Comparison of ENCODE assay signal across 9 cellular contexts in genomic region chr1:43143441-43143888, GRCh38. TPM values are rescaled to one million over a fixed set of nuclear protein-coding genes. Genes with fewer than 3 reads are reported as not detected.
DNase-seq lines count a peak whose midpoint lies in the region; ATAC-seq and TF ChIP-seq lines count a peak whose summit lies in the region.
"Had no signal": no experiment of that assay in that cellular context is flagged by ENCODE, and none has a peak within 500 bp of the region (broad histone marks: within the 10 kb centered on the region; RNA-seq: fewer than 3 reads in every experiment).

No MANE protein-coding gene starts in this region.

- no peak overlapping the region for H2AFZ ChIP-seq in PC-3 (ENCODE audit: low read length)

- no peak overlapping the region for H3K27ac ChIP-seq in PC-3 (ENCODE audit: low read length)
- no peak overlapping the region for H3K27ac ChIP-seq in iPS DF 6.9 (ENCODE audit: low read length)
- H3K27ac ChIP-seq in tibial nerve = no peak overlapping the region

- ATAC-seq in PC-3 (no peak), HG02642 (IDR thresholded peaks at IDR 0.05; ENCODE audit: poor library complexity, unreplicated experiment) (no peak)
- ATAC-seq: right cardiac atrium had no signal

- H3K4me1 ChIP-seq in PC-3 (ENCODE audit: insufficient read depth, low read length) = peaks cover 23% of the 10 kb centered on the region
- H3K4me1 ChIP-seq in iPS DF 6.9 (ENCODE audit: control insufficient read depth, insufficient read depth, low read length) = peaks cover 5% of the 10 kb centered on the region
- peaks cover 0 to 14% (median 5%) of the 10 kb centered on the region in 4 donors for H3K4me1 ChIP-seq in tibial nerve

- H3K4me2 ChIP-seq in PC-3 (ENCODE audit: low read length) = no peak overlapping the region

- no peak overlapping the region for H3K4me3 ChIP-seq in PC-3 (ENCODE audit: low read length)
- H3K4me3 ChIP-seq in iPS DF 6.9 (ENCODE audit: low read length) = no peak overlapping the region
- H3K4me3 ChIP-seq in tibial nerve = no peak overlapping the region

- DNase-seq in COLO668 (lab: John Stamatoyannopoulos, UW; ENCODE audit: unreplicated experiment) = peak; percentile 32
- DNase-seq in PC-3 = peak; percentile 27
- peak; percentile 70 for DNase-seq in iPS DF 6.9 (ENCODE audit: low read depth, low spot score)
- DNase-seq in NCI-H510A treated with DMSO at 0.1 percent for 48 hours (lab: John Stamatoyannopoulos, UW) = no peak
- no peak for DNase-seq in tibial nerve (ENCODE audit: low spot score in 2 of 2)
- DNase-seq: NCI-H1694 treated with DMSO at 0.1 percent for 48 hours, right cardiac atrium had no signal

- no peaks in the 10 kb centered on the region for H3K79me2 ChIP-seq in PC-3 (ENCODE audit: low read length)

- no peaks in the 10 kb centered on the region for H3K27me3 ChIP-seq in PC-3 (ENCODE audit: low read length)
- no peaks in the 10 kb centered on the region for H3K27me3 ChIP-seq in iPS DF 6.9 (ENCODE audit: control insufficient read depth, insufficient read depth, low read length)
- peaks cover 0 to 14% of the 10 kb centered on the region in 2 donors for H3K27me3 ChIP-seq in tibial nerve

- H3F3A ChIP-seq in PC-3 (ENCODE audit: low read length, unreplicated experiment) = no peaks in the 10 kb centered on the region

- no peaks in the 10 kb centered on the region for H4K20me1 ChIP-seq in PC-3 (ENCODE audit: low read length)

- POLR2A ChIA-PET in PC-3 (lab: Charles Lee; ENCODE audit: unreplicated experiment) = no interaction called here

- no peak for TF ChIP-seq EP300 in tibial nerve (IDR thresholded peaks at IDR 0.05)

- TF ChIP-seq POLR2A in tibial nerve (IDR thresholded peaks at IDR 0.05) = no peak

- no peaks in the 10 kb centered on the region for H3K9me3 ChIP-seq in PC-3 (ENCODE audit: low read length)
- no peaks in the 10 kb centered on the region for H3K9me3 ChIP-seq in iPS DF 6.9 (ENCODE audit: control insufficient read depth, insufficient read depth, low read length)
- H3K9me3 ChIP-seq in tibial nerve = peaks cover 0 to 7% (median 0%) of the 10 kb centered on the region in 4 donors

- H3K9ac ChIP-seq in PC-3 (ENCODE audit: low read length) = no peak overlapping the region

- H3K9me2 ChIP-seq in PC-3 (replicated peaks; ENCODE audit: low read length) = no peaks in the 10 kb centered on the region

- BruUV-seq in PC-3 (replicated peaks; lab: Mats Ljungman, UMichigan) = no TSS peak

- TF ChIP-seq CTCF in GM12872 (IDR thresholded peaks at IDR 0.05; ENCODE audit: insufficient read depth, low read depth, low read length) (peak; percentile 54), PC-3 (conservative IDR thresholded peaks at IDR 0.05; ENCODE audit: low read depth, low read length) (peak; percentile 63), tibial nerve (IDR thresholded peaks at IDR 0.05) (no peak)

- H3K36me3 ChIP-seq in PC-3 (ENCODE audit: low read depth, low read length) (no peaks in the 10 kb centered on the region), iPS DF 6.9 (ENCODE audit: control insufficient read depth, insufficient read depth, low read length) (no peaks in the 10 kb centered on the region), tibial nerve (no peaks in the 10 kb centered on the region)

- WGBS in iPS DF 6.9 (ENCODE audit: insufficient coverage, insufficient read length) = no CpG with 5 or more reads among the region's 7 CpGs
- WGBS in tibial nerve, 2 donors = 20 to 27% methylated on average over 7 of the region's 7 CpGs

- intact Hi-C loops in PC-3 (cut with micrococcal nuclease) = no loop called here

- CTCF ChIA-PET in PC-3 (lab: Charles Lee) = no interaction called here

RNA-seq across cellular contexts. Expression of gene EBNA1BP2, which starts 28.6 kb away (rescaled TPM):
- total RNA-seq in PC-3 (2014; rRNA removed) (274 and 338 TPM in 2 replicates), tibial nerve (10 to 100 TPM; 48.8 to 57.3 (median 51.2) TPM)

RNA-seq across cellular contexts. Expression of gene CFAP57, which starts 28.7 kb away (rescaled TPM):
- total RNA-seq in PC-3 (2014; rRNA removed) = 1.2 and 2.6 TPM in 2 replicates
- under 1 TPM in 3 of 4 donors, not detected in 1; 0.21 to 0.30 (median 0.22) TPM for total RNA-seq in tibial nerve

Comparison
In these comparisons a context has a peak if more than half of its experiments do, and no peak if none do; other contexts are left out.
1. DNase-seq: peak in COLO668 (single experiment), PC-3 (single experiment) and iPS DF 6.9 (single experiment); none in NCI-H510A treated with DMSO at 0.1 percent for 48 hours (single experiment) and tibial nerve (0 of 2).
2. CTCF ChIP-seq: peak in GM12872 (single experiment) and PC-3 (single experiment); none in tibial nerve (0 of 5).